8 cellular contexts compared by ENCODE assay signal in genomic region chr5:123545506-123545905, GRCh38. TPM values are rescaled to one million over a fixed set of nuclear protein-coding genes. Genes with fewer than 3 reads are reported as not detected.
DNase-seq lines count a peak whose midpoint lies in the region; ATAC-seq, FAIRE-seq and TF ChIP-seq lines count a peak whose summit lies in the region.

No MANE protein-coding gene starts in this region.

- TF ChIP-seq RAD21 in A549 (conservative IDR thresholded peaks at IDR 0.05 in 1 of 2, IDR thresholded peaks at IDR 0.05 in 1 of 2), result peak; percentile 21 to 42; a peak in 1 of 5 replicates

- ATAC-seq in A549, result 0 out of 6 replicates have a peak, but pooled peaks of 1 of the 2 experiments have one; percentile 26
- ATAC-seq in stimulated activated effector memory CD8-positive, alpha-beta T cell treated with anti-CD3 and anti-CD28 coated beads, Interleukin-12 subunit alpha, Interleukin-12 subunit beta, amount 100 ng/mL, for 72 hours, result no peak

- H3K79me2 ChIP-seq in SU-DHL-6 (ENCODE audit: insufficient read depth, low read length), result peaks cover 21% of the 10 kb centered on the region; the same call in 1 of the 2 replicates

- no peaks in the 10 kb centered on the region for H3K9me3 Mint-ChIP-seq in stimulated activated effector memory CD8-positive, alpha-beta T cell treated with anti-CD3 and anti-CD28 coated beads, Interleukin-12 subunit alpha, Interleukin-12 subunit beta, amount 100 ng/mL, for 72 hours

- TF ChIP-seq POLR2A in A549 (IDR thresholded peaks at IDR 0.05; ENCODE audit: low read length) (no peak), GM12892 (IDR thresholded peaks at IDR 0.05; ENCODE audit: low read depth, low read length) (no peak)

- H3K4me3 ChIP-seq in A549, result no peak overlapping the region
- H3K4me3 ChIP-seq in SU-DHL-6 (ENCODE audit: insufficient read depth, low read length, poor library complexity, severe bottlenecking), result no peak overlapping the region
- H3K4me3 ChIP-seq in foreskin fibroblast (ENCODE audit: low read depth in 1 of 2, low read length in 2 of 2), result no peak overlapping the region

- peaks cover 5% of the 10 kb centered on the region; the same call in 1 of the 2 replicates for H3K36me3 ChIP-seq in SU-DHL-6 (ENCODE audit: low read length)

- peaks cover 52% of the 10 kb centered on the region for H3K4me1 Mint-ChIP-seq in stimulated activated effector memory CD8-positive, alpha-beta T cell treated with anti-CD3 and anti-CD28 coated beads, Interleukin-12 subunit alpha, Interleukin-12 subunit beta, amount 100 ng/mL, for 72 hours

- H2AFZ ChIP-seq in SU-DHL-6 (ENCODE audit: low read depth, low read length, severe bottlenecking), result no peak overlapping the region

- peak; percentile 6 to 38 for DNase-seq in A549 (ENCODE audit: low read depth in 1 of 2, low spot score in 1 of 2)
- no peak for DNase-seq in GM12892 (ENCODE audit: insufficient read length)
- DNase-seq in foreskin fibroblast, result peak in 1 of 2 donors; percentile 46
- no peak for DNase-seq in stimulated activated effector memory CD8-positive, alpha-beta T cell treated with anti-CD3 and anti-CD28 coated beads, Interleukin-12 subunit alpha, Interleukin-12 subunit beta, amount 100 ng/mL, for 72 hours (ENCODE audit: low spot score in 2 of 2)
- DNase-seq in NCI-H1092 (lab: John Stamatoyannopoulos, UW), result no peak
- no peak for DNase-seq in NCI-H774 (lab: John Stamatoyannopoulos, UW)
- no peak for DNase-seq in epidermal melanocyte (ENCODE audit: insufficient read length, low spot score)

- H3F3A ChIP-seq in SU-DHL-6 (ENCODE audit: insufficient read depth), result peaks cover 24% of the 10 kb centered on the region

- no peak overlapping the region for H3K27ac Mint-ChIP-seq in stimulated activated effector memory CD8-positive, alpha-beta T cell treated with anti-CD3 and anti-CD28 coated beads, Interleukin-12 subunit alpha, Interleukin-12 subunit beta, amount 100 ng/mL, for 72 hours

- POLR2A ChIA-PET in A549 (lab: Yijun Ruan, JAX), result no interaction called here

- 92% methylated on average over 7 of the region's 7 CpGs for WGBS in A549 (ENCODE audit: missing lambda C conversion rate)

- H3K27me3 ChIP-seq in SU-DHL-6 (ENCODE audit: low read length), result no peaks in the 10 kb centered on the region

- no peak for TF ChIP-seq EP300 in A549 (IDR thresholded peaks at IDR 0.05)

- peaks cover 12% of the 10 kb centered on the region for H3K36me3 Mint-ChIP-seq in stimulated activated effector memory CD8-positive, alpha-beta T cell treated with anti-CD3 and anti-CD28 coated beads, Interleukin-12 subunit alpha, Interleukin-12 subunit beta, amount 100 ng/mL, for 72 hours

- H3K4me2 ChIP-seq in A549 (no peak overlapping the region), SU-DHL-6 (ENCODE audit: low read depth, low read length, poor library complexity, severe bottlenecking) (no peak overlapping the region)

- no peaks in the 10 kb centered on the region for H3K4me1 ChIP-seq in A549

- TF ChIP-seq CTCF in A549 (IDR thresholded peaks at IDR 0.05) (peak; percentile 19; the same call in 1 of the 3 replicates), SU-DHL-6 (IDR thresholded peaks at IDR 0.05; ENCODE audit: insufficient read depth, low read length, poor library complexity, severe bottlenecking) (peak; percentile 52), foreskin fibroblast (IDR thresholded peaks at IDR 0.05; ENCODE audit: low read depth, low read length) (peak; percentile 14)

- peaks cover 4% of the 10 kb centered on the region; the same call in 1 of the 2 replicates for H4K20me1 ChIP-seq in SU-DHL-6 (ENCODE audit: low read depth, low read length)

- no peak overlapping the region for H3K9ac ChIP-seq in SU-DHL-6 (ENCODE audit: low read length)

- no peak for FAIRE-seq in A549 (lab: Jason Lieb, UNC)
- peak; percentile 72 for FAIRE-seq in GM12892 (lab: Jason Lieb, UNC)

- H3K4me3 Mint-ChIP-seq in stimulated activated effector memory CD8-positive, alpha-beta T cell treated with anti-CD3 and anti-CD28 coated beads, Interleukin-12 subunit alpha, Interleukin-12 subunit beta, amount 100 ng/mL, for 72 hours, result no peak overlapping the region

- H3K27ac ChIP-seq in A549 (no peak overlapping the region), SU-DHL-6 (ENCODE audit: low read depth, low read length) (no peak overlapping the region)

- CTCF ChIA-PET in A549 (lab: Yijun Ruan, JAX), result interaction anchor here (0.7 kb wide), 1 partner anchor 122 kb away, joined by 4 read pairs; no protein-coding TSS in a partner anchor

- H3K9me2 ChIP-seq in SU-DHL-6 (replicated peaks; ENCODE audit: insufficient read depth, low read length), result no peaks in the 10 kb centered on the region

- no peaks in the 10 kb centered on the region for H3K9me3 ChIP-seq in A549
- no peaks in the 10 kb centered on the region for H3K9me3 ChIP-seq in SU-DHL-6 (ENCODE audit: insufficient read depth, low read length)

TF ChIP-seq in A549, 52 proteins besides CTCF, POLR2A, EP300 and RAD21:
- TF ChIP-seq RARB (CRISPR knock-in tag; IDR thresholded peaks at IDR 0.05), result no peak
- no peak for TF ChIP-seq MAFK (IDR thresholded peaks at IDR 0.05; ENCODE audit: partially characterized antibody)
- TF ChIP-seq MYC (IDR thresholded peaks at IDR 0.05; ENCODE audit: borderline replicate concordance, low read length), result no peak
- TF ChIP-seq EHMT2 (IDR thresholded peaks at IDR 0.05; ENCODE audit: low read depth), result no peak
- no peak for TF ChIP-seq PHF8 (IDR thresholded peaks at IDR 0.05; ENCODE audit: borderline replicate concordance, low read depth)
- TF ChIP-seq, protein P1, sequence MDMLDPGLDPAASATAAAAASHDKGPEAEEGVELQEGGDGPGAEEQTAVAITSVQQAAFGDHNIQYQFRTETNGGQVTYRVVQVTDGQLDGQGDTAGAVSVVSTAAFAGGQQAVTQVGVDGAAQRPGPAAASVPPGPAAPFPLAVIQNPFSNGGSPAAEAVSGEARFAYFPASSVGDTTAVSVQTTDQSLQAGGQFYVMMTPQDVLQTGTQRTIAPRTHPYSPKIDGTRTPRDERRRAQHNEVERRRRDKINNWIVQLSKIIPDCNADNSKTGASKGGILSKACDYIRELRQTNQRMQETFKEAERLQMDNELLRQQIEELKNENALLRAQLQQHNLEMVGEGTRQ (IDR thresholded peaks at IDR 0.05), result no peak
- TF ChIP-seq HMGXB4 (CRISPR knock-in tag; IDR thresholded peaks at IDR 0.05; ENCODE audit: borderline replicate concordance), result no peak
TF ChIP-seq in A549: peak in this region for 0.

RNA-seq across cellular contexts. Expression of gene CSNK1G3, which starts 33.5 kb away (rescaled TPM):
- 36.4 and 50.9 TPM in 2 replicates for polyA plus RNA-seq in A549 (2011; rRNA removed)
- 13.2 and 17.5 TPM in 2 replicates for polyA plus RNA-seq in A549 (2012; cell fraction: cytosol; rRNA removed)
- polyA plus RNA-seq in A549 (2012; cell fraction: nucleus; rRNA removed), result 9.2 and 11.2 TPM in 2 replicates
- polyA plus RNA-seq in A549 (2017; fragmentation: RNase III; extraction: RNeasy Plus Mini Kit Qiagen cat#74134 plus additional on column Dnase treatment), result 24.0 to 26.3 TPM (median 24.7 TPM) in 3 replicates
- polyA minus RNA-seq in A549 (2011; rRNA and poly(A)+ RNA removed), result 19.8 and 23.9 TPM in 2 replicates
- 14.8 TPM for polyA plus RNA-seq in GM12892 (2012; ENCODE audit: missing spikeins)

Comparison
In these comparisons a context has a peak if more than half of its experiments do, and no peak if none do; other contexts are left out.
1. DNase-seq: peak in A549 (2 of 2); none in GM12892 (single experiment), stimulated activated effector memory CD8-positive, alpha-beta T cell treated with anti-CD3 and anti-CD28 coated beads, Interleukin-12 subunit alpha, Interleukin-12 subunit beta, amount 100 ng/mL, for 72 hours (0 of 2), NCI-H1092 (single experiment), NCI-H774 (single experiment) and epidermal melanocyte (single experiment).
2. Peak in every context shown above with its lines, with median percentiles within 50 percentile points of each other: CTCF ChIP-seq.